Comparison of ENCODE assay signal across 27 cellular contexts in genomic region chr19:38511074-38511708, GRCh38.
"Had no signal": no experiment of that assay in that cellular context is flagged by ENCODE, and none has a peak within 500 bp of the region (broad histone marks: within the 10 kb centered on the region; RNA-seq: fewer than 3 reads in every experiment).

No MANE protein-coding gene starts in this region.

- H3K4me1 Mint-ChIP-seq: mesothelial cell of epicardium, neural progenitor cell had no signal

- H3K27me3 ChIP-seq: hepatocyte, neural progenitor cell, pancreas, upper lobe of right lung had no signal

- ATAC-seq: natural killer cell, pancreas, right cardiac atrium, sciatic nerve, upper lobe of right lung had no signal

- H3K27ac Mint-ChIP-seq: mesothelial cell of epicardium; naive B cell; natural killer cell; nephron progenitor cell; neural progenitor cell; stimulated activated naive CD8-positive, alpha-beta T cell treated with anti-CD3 and anti-CD28 coated beads, Interleukin-15, Interleukin-2, amounts not matched to agents 100 ng/mL and 50 ng/mL, for 24 hours had no signal

- H3K4me3 Mint-ChIP-seq: mesothelial cell of epicardium; natural killer cell; nephron progenitor cell; neural progenitor cell; stimulated activated naive CD8-positive, alpha-beta T cell treated with anti-CD3 and anti-CD28 coated beads, Interleukin-15, Interleukin-2, amounts not matched to agents 100 ng/mL and 50 ng/mL, for 24 hours had no signal

- H3K27ac ChIP-seq: hepatocyte, left ventricle myocardium inferior, neural progenitor cell, pancreas, prostate gland, skin epidermis, spleen, suprapubic skin, thoracic aorta, tibial artery, upper lobe of right lung had no signal

- H3K79me2 ChIP-seq: hepatocyte had no signal

- H3K9ac ChIP-seq: neural progenitor cell had no signal

- DNase-seq: islet precursor cell; left ventricle myocardium inferior; mesendoderm; naive B cell; natural killer cell; nephron progenitor cell; retina; right cardiac atrium; spleen; stimulated activated CD4-positive, alpha-beta T cell treated with anti-CD3 and anti-CD28 coated beads, Interleukin-2, amount 100 ng/mL, for 48 hours; stimulated activated CD4-positive, alpha-beta T cell treated with anti-CD3 and anti-CD28 coated beads, Interleukin-4, amount 100 ng/mL, for 4 hours; stimulated activated CD8-positive, alpha-beta memory T cell treated with anti-CD3 and anti-CD28 coated beads, Interleukin-4, amount 100 ng/mL, for 48 hours; stimulated activated naive CD4-positive, alpha-beta T cell; tibial artery; trophoblast cell; upper lobe of right lung had no signal

- H3K9me3 ChIP-seq: left ventricle myocardium inferior, pancreas, prostate gland, spleen, suprapubic skin, thoracic aorta, tibial artery, upper lobe of right lung had no signal

- H3K4me3 ChIP-seq: hepatocyte, left ventricle myocardium inferior, lung, neural progenitor cell, pancreas, prostate gland, skin epidermis, spleen, suprapubic skin, thoracic aorta, tibial artery, upper lobe of right lung had no signal

- H2AFZ ChIP-seq: hepatocyte, neural progenitor cell had no signal

- H3K36me3 ChIP-seq: left ventricle myocardium inferior, neural progenitor cell, pancreas, prostate gland, spleen, suprapubic skin, thoracic aorta, tibial artery, upper lobe of right lung had no signal

- H3K4me1 ChIP-seq: neural progenitor cell, pancreas, prostate gland, upper lobe of right lung had no signal

- H3K9me3 Mint-ChIP-seq: mesothelial cell of epicardium; natural killer cell; nephron progenitor cell; neural progenitor cell; stimulated activated naive CD8-positive, alpha-beta T cell treated with anti-CD3 and anti-CD28 coated beads, Interleukin-15, Interleukin-2, amounts not matched to agents 100 ng/mL and 50 ng/mL, for 24 hours had no signal

- H3K4me2 ChIP-seq: hepatocyte, neural progenitor cell had no signal

- H3K36me3 Mint-ChIP-seq: mesothelial cell of epicardium, naive B cell, natural killer cell, neural progenitor cell had no signal
